Comparison of ENCODE assay signal across 6 cellular contexts in the genomic region with DNA sequence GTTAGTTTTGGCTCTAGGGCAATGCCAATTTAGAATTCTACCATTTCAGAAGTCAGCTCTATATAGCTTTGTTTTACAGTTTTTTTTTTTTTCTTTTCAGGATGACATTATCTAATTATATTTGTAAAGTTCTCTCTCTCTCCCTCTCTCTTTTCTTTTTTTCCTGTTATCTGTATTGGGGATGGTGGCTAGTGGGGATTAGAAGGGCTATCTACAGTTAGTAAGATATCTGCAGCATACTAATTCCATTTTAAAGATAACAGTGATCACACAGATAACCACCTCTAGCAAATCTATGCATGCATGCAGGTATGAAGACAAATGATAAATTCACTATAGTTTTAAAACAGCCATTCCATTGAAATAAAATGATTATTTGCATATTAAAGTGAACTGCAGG.
"Had no signal": no experiment of that assay in that cellular context is flagged by ENCODE, and none has a peak within 500 bp of the region (broad histone marks: within the 10 kb centered on the region; RNA-seq: fewer than 3 reads in every experiment).

No MANE protein-coding gene starts in this region.

- H3K4me3 ChIP-seq: K562 had no signal

- DNase-seq: IMR-90, KBM-7, KG1 had no signal

- H3K27ac ChIP-seq: HL-60 had no signal

- ATAC-seq: HepG2, K562 had no signal
